8 cellular contexts compared by ENCODE assay signal in genomic region chr17:76909971-76910760, GRCh38. TPM values are rescaled to one million over a fixed set of nuclear protein-coding genes. Genes with fewer than 3 reads are reported as not detected.
DNase-seq lines count a peak whose midpoint lies in the region; ATAC-seq lines count a peak whose summit lies in the region.

No MANE protein-coding gene starts in this region.

- H3K27me3 Mint-ChIP-seq in activated naive CD4-positive, alpha-beta T cell treated with anti-CD3 and anti-CD28 coated beads for 36 hours (ENCODE audit: low read depth): no peaks in the 10 kb centered on the region

- no peak overlapping the region for H3K4me3 ChIP-seq in BLaER1

- peaks cover 25% of the 10 kb centered on the region for H3K4me1 ChIP-seq in BLaER1

- no peaks in the 10 kb centered on the region for H3K4me1 Mint-ChIP-seq in activated naive CD4-positive, alpha-beta T cell treated with anti-CD3 and anti-CD28 coated beads for 36 hours (ENCODE audit: low read depth)

- H3K27ac ChIP-seq in BLaER1: no peak overlapping the region

- H3K36me3 Mint-ChIP-seq in activated naive CD4-positive, alpha-beta T cell treated with anti-CD3 and anti-CD28 coated beads for 36 hours (ENCODE audit: low read depth): no peaks in the 10 kb centered on the region

- H3K4me3 Mint-ChIP-seq in activated naive CD4-positive, alpha-beta T cell treated with anti-CD3 and anti-CD28 coated beads for 36 hours: no peak overlapping the region

- H4K20me1 ChIP-seq in BLaER1: peaks cover 89% of the 10 kb centered on the region

- peak; percentile 64 to 71 for DNase-seq in Kasumi-1 (lab: John Stamatoyannopoulos, UW)
- DNase-seq in activated naive CD4-positive, alpha-beta T cell treated with anti-CD3 and anti-CD28 coated beads for 36 hours: peak; percentile 67
- DNase-seq in iPS-NIHi7 (ENCODE audit: extremely low spot score): peak; percentile 96
- DNase-seq in stromal cell of bone marrow (ENCODE audit: low read depth): peak; percentile 5
- DNase-seq in pons (ENCODE audit: low spot score): no peak
- no peak for DNase-seq in NCI-H1105 treated with DMSO at 0.1 percent for 48 hours (lab: John Stamatoyannopoulos, UW)

- H3K27me3 ChIP-seq in BLaER1: no peaks in the 10 kb centered on the region

- no peak for ATAC-seq in GM19324 (IDR thresholded peaks at IDR 0.05; ENCODE audit: low FRiP score, unreplicated experiment)

- no peaks in the 10 kb centered on the region for H3K9me3 ChIP-seq in BLaER1

- peaks cover 95% of the 10 kb centered on the region for H3K36me3 ChIP-seq in BLaER1

- intact Hi-C loops in activated naive CD4-positive, alpha-beta T cell treated with anti-CD3 and anti-CD28 coated beads for 36 hours (cut with micrococcal nuclease): no loop called here

- H3K27ac Mint-ChIP-seq in activated naive CD4-positive, alpha-beta T cell treated with anti-CD3 and anti-CD28 coated beads for 36 hours: no peak overlapping the region

- 0 out of 2 replicates have a peak overlapping the region, but pooled peaks have one; percentile 11 for H3K4me2 ChIP-seq in BLaER1

- H3K9me3 Mint-ChIP-seq in activated naive CD4-positive, alpha-beta T cell treated with anti-CD3 and anti-CD28 coated beads for 36 hours: no peaks in the 10 kb centered on the region

- H3K9ac ChIP-seq in BLaER1: no peak overlapping the region

- CTCF ChIA-PET in activated naive CD4-positive, alpha-beta T cell treated with anti-CD3 and anti-CD28 coated beads for 36 hours (lab: Charles Lee): interaction anchor here (0.6 kb wide), 1 partner anchor 115 kb away, joined by 4 read pairs; no protein-coding TSS in a partner anchor

RNA-seq across cellular contexts. Expression of gene MGAT5B, which starts 42.0 kb away (rescaled TPM):
- under 1 TPM in 1 of 2 experiments, not detected in 1; 0.19 TPM for total RNA-seq in activated naive CD4-positive, alpha-beta T cell treated with anti-CD3 and anti-CD28 coated beads for 36 hours

Comparison
In these comparisons a context has a peak if more than half of its experiments do, and no peak if none do; other contexts are left out.
1. DNase-seq: peak in Kasumi-1 (2 of 2), activated naive CD4-positive, alpha-beta T cell treated with anti-CD3 and anti-CD28 coated beads for 36 hours (single experiment), iPS-NIHi7 (single experiment) and stromal cell of bone marrow (single experiment); none in pons (single experiment) and NCI-H1105 treated with DMSO at 0.1 percent for 48 hours (single experiment).